8 cellular contexts compared by ENCODE assay signal in genomic region chr11:62540804-62541671, GRCh38. TPM values are rescaled to one million over a fixed set of nuclear protein-coding genes. Genes with fewer than 3 reads are reported as not detected.
DNase-seq lines count a peak whose midpoint lies in the region; ATAC-seq, FAIRE-seq and TF ChIP-seq lines count a peak whose summit lies in the region.

No MANE protein-coding gene starts in this region.

- peaks cover 15% of the 10 kb centered on the region for H3F3A ChIP-seq in MM.1S (ENCODE audit: insufficient read depth, low read length)

- POLR2A ChIA-PET in GM12878 (lab: Charles Lee) = interaction anchor here (1.5 to 10.3 kb wide), 5 partner anchors 15 to 116 kb away, joined by 5 to 188 read pairs (median 17); partner anchors contain the start of gene TUT1

- peak; percentile 49 to 64; a peak in 3 of 4 replicates for TF ChIP-seq EP300 in GM12878 (IDR thresholded peaks at IDR 0.05; ENCODE audit: borderline replicate concordance in 1 of 2, control insufficient read depth in 1 of 2, low read depth in 2 of 2, low read length in 2 of 2)

- H3K4me1 ChIP-seq in MM.1S (ENCODE audit: low read length) (peaks cover 60% of the 10 kb centered on the region), GM12878 (ENCODE audit: control insufficient read depth, insufficient read depth, low read length) (peaks cover 74% of the 10 kb centered on the region), mucosa of rectum (ENCODE audit: control insufficient read depth in 2 of 2, insufficient read depth in 2 of 2, low read length in 2 of 2) (peaks cover 74% of the 10 kb centered on the region in 2 donors)

- no peak for TF ChIP-seq CTCF in MM.1S (IDR thresholded peaks at IDR 0.05; ENCODE audit: low read length)
- 0 out of 6 replicates have a peak, but pooled peaks of 1 of the 3 experiments have one; percentile 2 for TF ChIP-seq CTCF in GM12878 (IDR thresholded peaks at IDR 0.05 in 2 of 3, conservative IDR thresholded peaks at IDR 0.05 in 1 of 3; ENCODE audit: control insufficient read depth in 2 of 3, extremely low read depth in 1 of 3, insufficient read depth in 1 of 3, low read depth in 3 of 3, low read length in 3 of 3)

- no peaks in the 10 kb centered on the region for H3K9me2 ChIP-seq in MM.1S (replicated peaks; ENCODE audit: insufficient read depth, low read length)

- H2AFZ ChIP-seq in MM.1S (ENCODE audit: low read length) (peak overlapping the region; percentile 57), GM12878 (ENCODE audit: control insufficient read depth, low read depth, low read length) (peak overlapping the region; percentile 89)

- TF ChIP-seq RAD21 in GM12878 (IDR thresholded peaks at IDR 0.05; ENCODE audit: insufficient read depth, low read depth, low read length) = no peak

- H3K9ac ChIP-seq in MM.1S (ENCODE audit: low read length) (peak overlapping the region; percentile 6; the same call in 1 of the 2 replicates), GM12878 (ENCODE audit: control insufficient read depth, insufficient read depth, low read length) (peak overlapping the region; percentile 71), mucosa of rectum (ENCODE audit: low read depth in 1 of 2, low read length in 2 of 2) (peak overlapping the region; percentile 66 to 67)

- H3K36me3 ChIP-seq in MM.1S (replicated peaks; ENCODE audit: insufficient read depth, low read length) (no peaks in the 10 kb centered on the region), GM12878 (ENCODE audit: control insufficient read depth in 2 of 2, insufficient read depth in 2 of 2, low read length in 1 of 2) (no peaks in the 10 kb centered on the region; a peak in 1 of 4 replicates), mucosa of rectum (ENCODE audit: control insufficient read depth in 2 of 2, insufficient read depth in 2 of 2, low read length in 2 of 2) (peaks cover 10 to 15% of the 10 kb centered on the region in 2 donors)

- H3K9me3 ChIP-seq in MM.1S (replicated peaks; ENCODE audit: insufficient read depth, low read length) (no peaks in the 10 kb centered on the region), GM12878 (replicated peaks; ENCODE audit: control insufficient read depth, insufficient read depth, low read length) (no peaks in the 10 kb centered on the region), mucosa of rectum (ENCODE audit: control insufficient read depth in 2 of 2, low read length in 2 of 2) (no peaks in the 10 kb centered on the region)

- under 1% methylated on average over 16 of the region's 16 CpGs for WGBS in GM12878 (ENCODE audit: insufficient coverage, insufficient replicate concordance, low lambda C conversion rate, missing lambda C conversion rate)

- H3K4me3 ChIP-seq in MM.1S (ENCODE audit: low read length) = peak overlapping the region; percentile 13; the same call in 1 of the 2 replicates
- H3K4me3 ChIP-seq in GM12878 = peak overlapping the region; percentile 51; the same call in 1 of the 2 replicates
- H3K4me3 ChIP-seq in mucosa of rectum (ENCODE audit: low read length in 2 of 2) = peak overlapping the region; percentile 32 to 90

- DNase-seq in EL (peak; percentile 27), MM.1S (no peak), GM12878 (ENCODE audit: low read depth, low spot score) (peak; percentile 76), UCSD-AML1 (lab: John Stamatoyannopoulos, UW; ENCODE audit: unreplicated experiment) (no peak)
- no peak for DNase-seq in NK-92 treated with Interleukin-12 subunit alpha and Interleukin-12 subunit beta, amount 100 ng/mL, for 24 hours (lab: John Stamatoyannopoulos, UW)

- intact Hi-C loops in GM12878 (cut with micrococcal nuclease; ENCODE audit: unreplicated experiment) = loop anchor here (1.0 to 5.0 kb wide), 6 partner anchors 16 to 117 kb away; partner anchors contain the start of gene TUT1

- peaks cover 9% of the 10 kb centered on the region for H3K27me3 ChIP-seq in MM.1S (replicated peaks; ENCODE audit: insufficient read depth, low read length)
- H3K27me3 ChIP-seq in GM12878 (replicated peaks in 1 of 2; ENCODE audit: control insufficient read depth in 2 of 2, insufficient read depth in 2 of 2, low read length in 1 of 2) = no peaks in the 10 kb centered on the region
- no peaks in the 10 kb centered on the region for H3K27me3 ChIP-seq in mucosa of rectum (ENCODE audit: control insufficient read depth in 2 of 2, insufficient read depth in 2 of 2, low read length in 2 of 2)

- RAD21 ChIA-PET in GM12878 (lab: Charles Lee; ENCODE audit: unreplicated experiment) = interaction anchor here (1.2 to 9.1 kb wide), 8 partner anchors 15 to 146 kb away, joined by 3 to 313 read pairs (median 24); partner anchors contain the start of gene TUT1

- FAIRE-seq in GM12878 (lab: Jason Lieb, UNC) = peak; percentile 71

- H3K4me2 ChIP-seq in MM.1S (ENCODE audit: low read depth, low read length) = peak overlapping the region; percentile 63
- H3K4me2 ChIP-seq in GM12878 (ENCODE audit: control insufficient read depth, insufficient read depth) = peak overlapping the region; percentile 97

- H4K20me1 ChIP-seq in MM.1S (ENCODE audit: insufficient read depth, low read length) (no peaks in the 10 kb centered on the region), GM12878 (ENCODE audit: control insufficient read depth, insufficient read depth) (no peaks in the 10 kb centered on the region; the same call in 1 of the 2 replicates)

- TF ChIP-seq POLR2A in GM12878 (IDR thresholded peaks at IDR 0.05; ENCODE audit: low read depth, low read length) = peak; percentile 61

- peaks cover 24% of the 10 kb centered on the region for H3K79me2 ChIP-seq in MM.1S (ENCODE audit: low read length)
- peaks cover 75% of the 10 kb centered on the region for H3K79me2 ChIP-seq in GM12878 (ENCODE audit: control insufficient read depth, insufficient read depth, low read length)

- SMC1A ChIA-PET in GM12878 (lab: Charles Lee; ENCODE audit: uncharacterized antibody, unreplicated experiment) = interaction anchor here (1.1 to 7.0 kb wide), 8 partner anchors 15 to 159 kb away, joined by 3 to 212 read pairs (median 10); partner anchors contain the start of gene SCGB1A1

- BruUV-seq in GM12878 (replicated peaks; lab: Mats Ljungman, UMichigan) = no TSS peak

- H3K27ac ChIP-seq in MM.1S (ENCODE audit: low read length) = peak overlapping the region; percentile 57; the same call in 1 of the 2 replicates
- H3K27ac ChIP-seq in GM12878 (ENCODE audit: control insufficient read depth, insufficient read depth) = peak overlapping the region; percentile 95
- H3K27ac ChIP-seq in mucosa of rectum (ENCODE audit: low read depth in 2 of 2, low read length in 2 of 2) = peak overlapping the region; percentile 99 to 100

- CTCF ChIA-PET in GM12878 (lab: Yijun Ruan, JAX) = interaction anchor here (0.7 to 9.0 kb wide), 14 partner anchors 11 to 335 kb away, joined by 3 to 280 read pairs (median 26); partner anchors contain the start of genes EEF1G, SCGB1A1 and TUT1

- in situ Hi-C loops in GM12878 (cut with MboI) = no loop called here

- ATAC-seq in GM21390 (IDR thresholded peaks at IDR 0.05; ENCODE audit: unreplicated experiment) = peak; percentile 45
- ATAC-seq in GM12878 = peak; percentile 55
- no peak for ATAC-seq in GM18519 (IDR thresholded peaks at IDR 0.05; ENCODE audit: low FRiP score, unreplicated experiment)

RNA-seq across cellular contexts. Expression of gene AHNAK, which starts 5.6 kb away (rescaled TPM):
- 162 and 186 TPM in 2 replicates for total RNA-seq in GM12878 (2013; cell fraction: nucleolus; rRNA removed)
- total RNA-seq in GM12878 (2014; rRNA removed) = 44.4 and 46.6 TPM in 2 replicates
- total RNA-seq in GM12878 (2014; rRNA removed; fragmentation: Illumina TruSeq; extraction: Trizol) = 43.5 and 49.6 TPM in 2 replicates
- 90.0 and 90.3 TPM in 2 replicates for total RNA-seq in GM12878 (2021)
- polyA plus RNA-seq in GM12878 (2011; ENCODE audit: low read depth) = 6.6 TPM
- 12.7 and 16.1 TPM in 2 replicates for polyA plus RNA-seq in GM12878 (2011; rRNA removed)
- 8.2 and 13.2 TPM in 2 replicates for polyA plus RNA-seq in GM12878 (2011; cell fraction: cytosol; rRNA removed)
- polyA plus RNA-seq in GM12878 (2011; cell fraction: nucleus; rRNA removed) = 28.2 and 31.7 TPM in 2 replicates
- 8.0 and 14.1 TPM in 2 replicates for polyA plus RNA-seq in GM12878 (2012)
- polyA plus RNA-seq in GM12878 (2014; fragmentation: Illumina TruSeq; extraction: Trizol) = 42.3 and 53.4 TPM in 2 replicates
- 1 to 10 TPM in 1 of 2 experiments, under 1 TPM in 1; 0.76 to 1.2 TPM for polyA plus RNA-seq in GM12878 (2014; fragmentation: Nextera tagmentation; extraction: Ambion mirVana)
- polyA plus RNA-seq in GM12878 (2014; rRNA removed) = 22.5 and 23.5 TPM in 2 replicates
- polyA plus RNA-seq in GM12878 (2016; fragmentation: Nextera tagmentation; extraction: Ambion mirVana) = 10 to 100 TPM; 11.8 to 16.4 TPM
- polyA minus RNA-seq in GM12878 (2011; rRNA and poly(A)+ RNA removed) = 41.7 and 48.2 TPM in 2 replicates
- polyA minus RNA-seq in GM12878 (2011; cell fraction: cytosol; rRNA and poly(A)+ RNA removed) = 26.6 and 27.7 TPM in 2 replicates
- 15.3 and 15.4 TPM in 2 replicates for polyA minus RNA-seq in GM12878 (2011; cell fraction: nucleus; rRNA and poly(A)+ RNA removed)

RNA-seq across cellular contexts. Expression of gene EEF1G, which starts 32.7 kb away (rescaled TPM):
- total RNA-seq in GM12878 (2013; cell fraction: nucleolus; rRNA removed) = 270 and 284 TPM in 2 replicates
- 2,512 and 2,611 TPM in 2 replicates for total RNA-seq in GM12878 (2014; rRNA removed)
- total RNA-seq in GM12878 (2014; rRNA removed; fragmentation: Illumina TruSeq; extraction: Trizol) = 2,491 and 2,551 TPM in 2 replicates
- 2,218 and 2,306 TPM in 2 replicates for total RNA-seq in GM12878 (2021)
- polyA plus RNA-seq in GM12878 (2011; ENCODE audit: low read depth) = 2,168 TPM
- polyA plus RNA-seq in GM12878 (2011; rRNA removed) = 1,766 and 2,335 TPM in 2 replicates
- polyA plus RNA-seq in GM12878 (2011; cell fraction: cytosol; rRNA removed) = 2,704 and 2,784 TPM in 2 replicates
- polyA plus RNA-seq in GM12878 (2011; cell fraction: nucleus; rRNA removed) = 719 and 1,009 TPM in 2 replicates
- 2,616 and 3,065 TPM in 2 replicates for polyA plus RNA-seq in GM12878 (2012)
- polyA plus RNA-seq in GM12878 (2014; fragmentation: Illumina TruSeq; extraction: Trizol) = 2,336 and 2,739 TPM in 2 replicates
- 1,000 to 10,000 TPM; 1,227 to 1,233 TPM for polyA plus RNA-seq in GM12878 (2014; fragmentation: Nextera tagmentation; extraction: Ambion mirVana)
- 2,498 and 2,961 TPM in 2 replicates for polyA plus RNA-seq in GM12878 (2014; rRNA removed)
- polyA plus RNA-seq in GM12878 (2016; fragmentation: Nextera tagmentation; extraction: Ambion mirVana) = 100 to 1,000 TPM; 850 to 912 TPM
- 1,401 and 2,150 TPM in 2 replicates for polyA minus RNA-seq in GM12878 (2011; rRNA and poly(A)+ RNA removed)
- 694 and 779 TPM in 2 replicates for polyA minus RNA-seq in GM12878 (2011; cell fraction: cytosol; rRNA and poly(A)+ RNA removed)
- polyA minus RNA-seq in GM12878 (2011; cell fraction: nucleus; rRNA and poly(A)+ RNA removed) = 161 and 187 TPM in 2 replicates

RNA-seq across cellular contexts. Expression of gene TUT1, which starts 50.3 kb away (rescaled TPM):
- total RNA-seq in GM12878 (2013; cell fraction: nucleolus; rRNA removed) = 19.1 and 19.7 TPM in 2 replicates
- total RNA-seq in GM12878 (2014; rRNA removed) = 12.1 and 12.3 TPM in 2 replicates
- total RNA-seq in GM12878 (2014; rRNA removed; fragmentation: Illumina TruSeq; extraction: Trizol) = 6.9 and 8.3 TPM in 2 replicates
- 26.6 and 28.4 TPM in 2 replicates for total RNA-seq in GM12878 (2021)
- polyA plus RNA-seq in GM12878 (2011; ENCODE audit: low read depth) = 6.9 TPM
- polyA plus RNA-seq in GM12878 (2011; rRNA removed) = 12.0 and 18.4 TPM in 2 replicates
- polyA plus RNA-seq in GM12878 (2011; cell fraction: cytosol; rRNA removed) = 16.6 and 19.8 TPM in 2 replicates
- polyA plus RNA-seq in GM12878 (2011; cell fraction: nucleus; rRNA removed) = 47.4 and 48.5 TPM in 2 replicates
- polyA plus RNA-seq in GM12878 (2012) = 15.7 and 18.2 TPM in 2 replicates
- polyA plus RNA-seq in GM12878 (2014; fragmentation: Illumina TruSeq; extraction: Trizol) = 9.5 and 14.0 TPM in 2 replicates
- 1 to 10 TPM; 1.1 to 1.4 TPM for polyA plus RNA-seq in GM12878 (2014; fragmentation: Nextera tagmentation; extraction: Ambion mirVana)
- polyA plus RNA-seq in GM12878 (2014; rRNA removed) = 19.4 and 22.7 TPM in 2 replicates
- polyA plus RNA-seq in GM12878 (2016; fragmentation: Nextera tagmentation; extraction: Ambion mirVana) = 10 to 100 TPM; 26.9 to 29.9 TPM
- 8.8 and 10.6 TPM in 2 replicates for polyA minus RNA-seq in GM12878 (2011; rRNA and poly(A)+ RNA removed)
- polyA minus RNA-seq in GM12878 (2011; cell fraction: cytosol; rRNA and poly(A)+ RNA removed) = 3.5 and 4.5 TPM in 2 replicates
- polyA minus RNA-seq in GM12878 (2011; cell fraction: nucleus; rRNA and poly(A)+ RNA removed) = 5.6 and 7.2 TPM in 2 replicates

Comparison
In these comparisons a context has a peak if more than half of its experiments do, and no peak if none do; other contexts are left out.
1. DNase-seq: peak in EL (single experiment) and GM12878 (single experiment); none in MM.1S (single experiment), UCSD-AML1 (single experiment) and NK-92 treated with Interleukin-12 subunit alpha and Interleukin-12 subunit beta, amount 100 ng/mL, for 24 hours (single experiment).
2. H3K9ac ChIP-seq: peak in every context shown above with its lines; median percentile 71 in GM12878; 66 in mucosa of rectum; 6 in MM.1S.
3. Peak in every context shown above with its lines, with median percentiles within 50 percentile points of each other: H3K27ac ChIP-seq and H3K4me3 ChIP-seq.